ENCODE assay signal across 19 cellular contexts in the genomic region with DNA sequence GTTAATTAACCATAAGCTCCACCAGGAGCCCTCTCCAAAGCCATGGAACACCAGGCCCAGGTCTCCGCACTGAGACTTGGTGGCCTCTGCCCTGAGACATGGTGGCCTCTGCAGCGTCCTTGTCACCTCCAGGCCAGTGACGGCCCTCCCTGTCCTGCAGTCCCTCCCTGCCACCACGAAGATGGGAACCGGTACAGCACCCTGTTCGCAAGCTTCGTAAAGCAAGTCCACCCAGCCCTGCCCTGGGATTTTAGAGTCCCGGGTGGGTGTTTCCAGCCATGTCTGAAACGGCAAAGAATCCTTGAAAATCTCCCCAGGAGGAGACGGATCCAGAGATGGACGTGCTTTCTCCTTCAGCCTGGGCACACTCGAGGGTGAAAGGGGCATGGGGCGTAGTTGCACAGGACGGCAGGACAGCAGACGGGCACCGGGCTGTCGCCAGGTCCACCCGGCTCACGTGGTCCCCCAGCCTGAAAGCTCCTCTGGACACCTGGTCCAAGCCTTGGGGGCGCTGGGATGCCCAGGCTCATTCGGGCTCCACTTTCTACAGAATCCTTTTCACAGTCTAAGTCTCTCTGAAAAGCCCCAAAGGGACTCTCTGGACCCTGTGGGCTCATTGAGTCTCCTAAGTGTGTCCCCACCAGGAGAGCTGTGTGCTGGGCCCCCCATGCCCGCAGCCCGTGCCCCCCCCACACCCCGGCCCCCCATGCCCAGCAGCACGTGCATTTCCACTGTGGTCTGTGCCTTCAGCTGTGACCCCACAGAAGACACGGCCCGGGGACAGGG.
DNase-seq lines count a peak whose midpoint lies in the region; ATAC-seq and TF ChIP-seq lines count a peak whose summit lies in the region.
"Had no signal": no experiment of that assay in that cellular context is flagged by ENCODE, and none has a peak within 500 bp of the region (broad histone marks: within the 10 kb centered on the region; RNA-seq: fewer than 3 reads in every experiment).

No MANE protein-coding gene starts in this region.

- peak overlapping the region; percentile 71 for H3K18ac ChIP-seq in neuronal stem cell (ENCODE audit: low read length)

- no peaks in the 10 kb centered on the region for H3K36me3 Mint-ChIP-seq in endodermal cell (ENCODE audit: low read depth)

- H3K4me3 Mint-ChIP-seq in endodermal cell = no peak overlapping the region
- H3K4me3 Mint-ChIP-seq: CD4-positive, alpha-beta T cell; GM23338; HFFc6 had no signal

- H2AFZ ChIP-seq in neuronal stem cell (ENCODE audit: low read length) = no peak overlapping the region
- H2AFZ ChIP-seq: GM23338 had no signal

- DNase-seq in right atrium auricular region (ENCODE audit: low spot score) = peak; percentile 44
- DNase-seq in Right ventricle myocardium inferior (ENCODE audit: missing footprints) = no peak
- DNase-seq in endodermal cell = peak; percentile 36
- DNase-seq in neuronal stem cell (ENCODE audit: low spot score) = no peak
- DNase-seq in vagina (ENCODE audit: extremely low spot score in 2 of 2) = peak; percentile 58 to 79
- no peak for DNase-seq in UCSD-AML1 (lab: John Stamatoyannopoulos, UW; ENCODE audit: unreplicated experiment)
- DNase-seq: AML-193, DND-41, GDM1, HFFc6, NCI-H1092, NCI-H1694 treated with DMSO at 0.1 percent for 48 hours, NCI-H510A, SHP77 had no signal

- H3K4me1 ChIP-seq in right atrium auricular region (no peaks in the 10 kb centered on the region), endodermal cell (ENCODE audit: control insufficient read depth, insufficient read depth, low read length) (no peaks in the 10 kb centered on the region), neuronal stem cell (ENCODE audit: control insufficient read depth in 2 of 2, insufficient read depth in 1 of 2, low read depth in 1 of 2, low read length in 2 of 2) (peaks cover 0 to 11% of the 10 kb centered on the region in 2 donors), vagina (no peaks in the 10 kb centered on the region)

- H2BK5ac ChIP-seq in neuronal stem cell (ENCODE audit: low read length) = no peak overlapping the region

- no peak overlapping the region for H3K4me2 ChIP-seq in neuronal stem cell (ENCODE audit: insufficient read depth, low read length, poor library complexity, severe bottlenecking)
- H3K4me2 ChIP-seq: GM23338 had no signal

- no peak overlapping the region for H3K23ac ChIP-seq in neuronal stem cell (ENCODE audit: low read depth, low read length, poor library complexity)

- H2AK5ac ChIP-seq in neuronal stem cell (ENCODE audit: low read depth, low read length) = peak overlapping the region; percentile 50

- no peaks in the 10 kb centered on the region for H3K27me3 Mint-ChIP-seq in endodermal cell (ENCODE audit: insufficient read depth)

- H3K27ac Mint-ChIP-seq in endodermal cell = no peak overlapping the region
- H3K27ac Mint-ChIP-seq: CD4-positive, alpha-beta T cell; HFFc6 had no signal

- no peaks in the 10 kb centered on the region for H3K27me3 ChIP-seq in right atrium auricular region
- no peaks in the 10 kb centered on the region for H3K27me3 ChIP-seq in endodermal cell (ENCODE audit: control insufficient read depth, insufficient read depth, low read length, poor library complexity, severe bottlenecking)
- H3K27me3 ChIP-seq in neuronal stem cell (ENCODE audit: control insufficient read depth in 3 of 3, insufficient read depth in 3 of 3, low read depth in 1 of 3, low read length in 3 of 3) = peaks cover 0 to 4% (median 2%) of the 10 kb centered on the region in 3 experiments
- H3K27me3 ChIP-seq in vagina = no peaks in the 10 kb centered on the region

- no peak overlapping the region for H2BK15ac ChIP-seq in neuronal stem cell (ENCODE audit: low read length)

- peak overlapping the region; percentile 52 for H2BK12ac ChIP-seq in neuronal stem cell (ENCODE audit: low read length)

- no peak overlapping the region for H4K8ac ChIP-seq in neuronal stem cell (ENCODE audit: low read depth, low read length)

- H3K4me3 ChIP-seq in right atrium auricular region (no peak overlapping the region), endodermal cell (ENCODE audit: low read length) (no peak overlapping the region), neuronal stem cell (ENCODE audit: low read length in 2 of 2) (no peak overlapping the region), vagina (no peak overlapping the region)
- H3K4me3 ChIP-seq: GM23338 had no signal

- H3K9me3 Mint-ChIP-seq in endodermal cell = no peaks in the 10 kb centered on the region
- H3K9me3 Mint-ChIP-seq: CD4-positive, alpha-beta T cell; GM23338 had no signal

- H3K9ac ChIP-seq in endodermal cell (ENCODE audit: extremely low read depth, low read length, poor library complexity, severe bottlenecking) = no peak overlapping the region
- H3K9ac ChIP-seq in neuronal stem cell (ENCODE audit: low read depth, low read length, poor library complexity) = no peak overlapping the region

- no peak for TF ChIP-seq CTCF in right atrium auricular region (IDR thresholded peaks at IDR 0.05)
- TF ChIP-seq CTCF in endodermal cell (conservative IDR thresholded peaks at IDR 0.05) = no peak
- TF ChIP-seq CTCF in vagina (IDR thresholded peaks at IDR 0.05) = no peak

- H2BK120ac ChIP-seq in neuronal stem cell (ENCODE audit: low read depth, low read length) = no peak overlapping the region

- H3K79me1 ChIP-seq in neuronal stem cell (ENCODE audit: low read depth, low read length) = no peaks in the 10 kb centered on the region

- H3K4me1 Mint-ChIP-seq in endodermal cell = peaks cover 5% of the 10 kb centered on the region

- H3K9me3 ChIP-seq in right atrium auricular region (no peaks in the 10 kb centered on the region), endodermal cell (ENCODE audit: control insufficient read depth, low read length) (no peaks in the 10 kb centered on the region), neuronal stem cell (replicated peaks in 1 of 2; ENCODE audit: control insufficient read depth in 2 of 2, insufficient read depth in 1 of 2, low read depth in 1 of 2, low read length in 2 of 2) (no peaks in the 10 kb centered on the region), vagina (no peaks in the 10 kb centered on the region)

- H3K4ac ChIP-seq in neuronal stem cell (ENCODE audit: low read length) = no peak overlapping the region

- H3K27ac ChIP-seq in right atrium auricular region (no peak overlapping the region), endodermal cell (ENCODE audit: low read depth, low read length) (no peak overlapping the region), neuronal stem cell (replicated peaks; ENCODE audit: low read length) (no peak overlapping the region), vagina (no peak overlapping the region)
- H3K27ac ChIP-seq: HL-60 had no signal

- peak overlapping the region; percentile 50 for H3K14ac ChIP-seq in neuronal stem cell (ENCODE audit: low read length)

- peak overlapping the region; percentile 7 for H4K91ac ChIP-seq in neuronal stem cell (ENCODE audit: low read depth, low read length, poor library complexity)

- intact Hi-C loops in Right ventricle myocardium inferior (cut with DNase I) (no loop called here), vagina (cut with DNase I) (no loop called here)

- no peak for TF ChIP-seq POLR2A in vagina (IDR thresholded peaks at IDR 0.05)

- H3K36me3 ChIP-seq in right atrium auricular region (no peaks in the 10 kb centered on the region), endodermal cell (ENCODE audit: control insufficient read depth, insufficient read depth, low read length) (no peaks in the 10 kb centered on the region), neuronal stem cell (replicated peaks in 1 of 2; ENCODE audit: control insufficient read depth in 2 of 2, insufficient read depth in 2 of 2, low read length in 2 of 2) (no peaks in the 10 kb centered on the region), vagina (no peaks in the 10 kb centered on the region)

- WGBS in endodermal cell (ENCODE audit: insufficient coverage in 1 of 2, insufficient read length in 1 of 2), 2 experiments = 87 to 88% methylated on average over 15 to 27 of the region's 27 CpGs
- WGBS in neuronal stem cell (ENCODE audit: extremely low coverage in 2 of 2, insufficient read length in 2 of 2, insufficient replicate concordance in 1 of 2), 2 donors = no CpG with 5 or more reads among the region's 27 CpGs

- ATAC-seq in Right ventricle myocardium inferior (no peak), HG03039 (IDR thresholded peaks at IDR 0.05; ENCODE audit: unreplicated experiment) (no peak), GM18907 (IDR thresholded peaks at IDR 0.05; ENCODE audit: unreplicated experiment) (no peak)

Comparison
In these comparisons a context has a peak if more than half of its experiments do, and no peak if none do; other contexts are left out.
1. DNase-seq: peak in right atrium auricular region (single experiment), endodermal cell (single experiment) and vagina (2 of 2); none in Right ventricle myocardium inferior (single experiment), neuronal stem cell (single experiment) and UCSD-AML1 (single experiment).